In genomic region chr4:185339941-185340340, GRCh38 we compare ENCODE assay signal across 27 cellular contexts. TPM values are rescaled to one million over a fixed set of nuclear protein-coding genes. Genes with fewer than 3 reads are reported as not detected.
DNase-seq lines count a peak whose midpoint lies in the region; ATAC-seq, FAIRE-seq and TF ChIP-seq lines count a peak whose summit lies in the region.
"Had no signal": no experiment of that assay in that cellular context is flagged by ENCODE, and none has a peak within 500 bp of the region (broad histone marks: within the 10 kb centered on the region; RNA-seq: fewer than 3 reads in every experiment).

No MANE protein-coding gene starts in this region.

- SMC1A ChIA-PET in GM12878 (lab: Charles Lee; ENCODE audit: uncharacterized antibody, unreplicated experiment), result interaction anchor here (0.7 to 6.8 kb wide), 3 partner anchors 7 to 31 kb away, joined by 3 to 131 read pairs (median 27); no protein-coding TSS in a partner anchor

- no peak overlapping the region for H2AFZ ChIP-seq in GM12878 (ENCODE audit: control insufficient read depth, low read depth, low read length)

- TF ChIP-seq EP300 in GM12878 (IDR thresholded peaks at IDR 0.05; ENCODE audit: borderline replicate concordance in 1 of 2, control insufficient read depth in 1 of 2, low read depth in 2 of 2, low read length in 2 of 2), result no peak

- RAD21 ChIA-PET in GM12878 (lab: Charles Lee; ENCODE audit: unreplicated experiment), result no interaction called here

- no peak for FAIRE-seq in GM12878 (lab: Jason Lieb, UNC)
- FAIRE-seq: G401.6 had no signal

- no peaks in the 10 kb centered on the region for H3K27me3 ChIP-seq in CD4-positive, alpha-beta memory T cell (ENCODE audit: insufficient read depth, low read length)
- H3K27me3 ChIP-seq in GM12878 (replicated peaks in 1 of 2; ENCODE audit: control insufficient read depth in 2 of 2, insufficient read depth in 2 of 2, low read length in 1 of 2), result no peaks in the 10 kb centered on the region
- H3K27me3 ChIP-seq: body of pancreas, SJCRH30, upper lobe of left lung had no signal

- H3K36me3 Mint-ChIP-seq in CD4-positive, alpha-beta memory T cell, result peaks cover 20 to 43% of the 10 kb centered on the region in 2 donors
- H3K36me3 Mint-ChIP-seq in IgD-negative memory B cell, result peaks cover 19% of the 10 kb centered on the region

- H3K36me3 ChIP-seq in CD4-positive, alpha-beta memory T cell (ENCODE audit: insufficient read depth, low read length), result no peaks in the 10 kb centered on the region
- H3K36me3 ChIP-seq in GM12878 (ENCODE audit: control insufficient read depth in 2 of 2, insufficient read depth in 2 of 2, low read length in 1 of 2), result peaks cover 2 to 33% of the 10 kb centered on the region in 2 experiments

- POLR2A ChIA-PET in CD4-positive, alpha-beta memory T cell (lab: Charles Lee; ENCODE audit: partially characterized antibody), result no interaction called here
- POLR2A ChIA-PET in GM12878 (lab: Charles Lee), result interaction anchor here (1.4 to 8.8 kb wide), 2 partner anchors 11 to 31 kb away, joined by 4 to 91 read pairs; no protein-coding TSS in a partner anchor

- H3K4me2 ChIP-seq in GM12878 (ENCODE audit: control insufficient read depth, insufficient read depth), result peak overlapping the region; percentile 75; the same call in 1 of the 2 replicates

- peaks cover 36 to 47% (median 43%) of the 10 kb centered on the region in 4 donors for H3K4me1 Mint-ChIP-seq in CD4-positive, alpha-beta memory T cell
- peaks cover 60 to 69% (median 64%) of the 10 kb centered on the region in 3 donors for H3K4me1 Mint-ChIP-seq in IgD-negative memory B cell

- H3K9ac ChIP-seq in GM12878 (ENCODE audit: control insufficient read depth, insufficient read depth, low read length), result peak overlapping the region; percentile 65

- peak; percentile 30 for ATAC-seq in GM18868 (IDR thresholded peaks at IDR 0.05; ENCODE audit: unreplicated experiment)
- no peak for ATAC-seq in GM12878
- no peak for ATAC-seq in HG03095 (IDR thresholded peaks at IDR 0.05; ENCODE audit: unreplicated experiment)
- no peak for ATAC-seq in GM21360 (IDR thresholded peaks at IDR 0.05; ENCODE audit: unreplicated experiment)
- ATAC-seq: body of pancreas; esophagus mucosa; left lobe of liver; naive thymus-derived CD8-positive, alpha-beta T cell; Panc1 had no signal

- no peak for TF ChIP-seq POLR2A in GM12878 (IDR thresholded peaks at IDR 0.05; ENCODE audit: low read depth, low read length)

- TF ChIP-seq RAD21 in GM12878 (IDR thresholded peaks at IDR 0.05; ENCODE audit: insufficient read depth, low read depth, low read length), result no peak

- H3K9me3 Mint-ChIP-seq in CD4-positive, alpha-beta memory T cell, result peaks cover 0 to 4% (median 0%) of the 10 kb centered on the region in 8 donors
- peaks cover 0 to 11% (median 0%) of the 10 kb centered on the region in 3 donors for H3K9me3 Mint-ChIP-seq in IgD-negative memory B cell
- H3K9me3 Mint-ChIP-seq: activated CD4-positive, alpha-beta T cell treated with anti-CD3 and anti-CD28 coated beads, Interleukin-2, amount 10 ng/mL, durations not matched to agents 7 days and 5 days had no signal

- TF ChIP-seq CTCF in GM12878 (IDR thresholded peaks at IDR 0.05 in 2 of 3, conservative IDR thresholded peaks at IDR 0.05 in 1 of 3; ENCODE audit: control insufficient read depth in 2 of 3, extremely low read depth in 1 of 3, insufficient read depth in 1 of 3, low read depth in 3 of 3, low read length in 3 of 3), result no peak

- CTCF ChIA-PET in CD4-positive, alpha-beta memory T cell (lab: Charles Lee; ENCODE audit: partially characterized antibody), result no interaction called here
- CTCF ChIA-PET in GM12878 (lab: Yijun Ruan, JAX), result interaction anchor here (3.9 kb wide), 1 partner anchor 33 kb away, joined by 20 read pairs; no protein-coding TSS in a partner anchor

- peaks cover 29% of the 10 kb centered on the region for H3K4me1 ChIP-seq in CD4-positive, alpha-beta memory T cell (ENCODE audit: insufficient read depth, low read length)
- peaks cover 58% of the 10 kb centered on the region for H3K4me1 ChIP-seq in GM12878 (ENCODE audit: control insufficient read depth, insufficient read depth, low read length)
- H3K4me1 ChIP-seq: body of pancreas, HAP-1, SJCRH30 had no signal

- no peak overlapping the region for H3K4me3 Mint-ChIP-seq in CD4-positive, alpha-beta memory T cell
- peak overlapping the region in 1 of 4 donors; percentile 10 for H3K4me3 Mint-ChIP-seq in IgD-negative memory B cell
- H3K4me3 Mint-ChIP-seq: activated CD4-positive, alpha-beta T cell treated with anti-CD3 and anti-CD28 coated beads, Interleukin-2, amount 10 ng/mL, durations not matched to agents 7 days and 5 days; activated naive CD8-positive, alpha-beta T cell treated with anti-CD3 and anti-CD28 coated beads, Interleukin-2, amount 10 ng/mL, durations not matched to agents 7 days and 5 days; naive thymus-derived CD8-positive, alpha-beta T cell had no signal

- H3K27ac ChIP-seq in CD4-positive, alpha-beta memory T cell (ENCODE audit: low read depth, low read length), result no peak overlapping the region
- H3K27ac ChIP-seq in GM12878 (ENCODE audit: control insufficient read depth, insufficient read depth), result peak overlapping the region; percentile 97
- H3K27ac ChIP-seq: body of pancreas, C4-2B, SJCRH30, upper lobe of left lung had no signal

- in situ Hi-C loops in GM12878 (cut with MboI), result no loop called here

- H3K27ac Mint-ChIP-seq in CD4-positive, alpha-beta memory T cell, result peak overlapping the region in 2 of 7 donors; percentile 38 to 79
- peak overlapping the region; percentile 5 to 16 (median 6) for H3K27ac Mint-ChIP-seq in IgD-negative memory B cell
- H3K27ac Mint-ChIP-seq: activated CD4-positive, alpha-beta T cell treated with anti-CD3 and anti-CD28 coated beads, Interleukin-2, amount 10 ng/mL, durations not matched to agents 7 days and 5 days; activated naive CD8-positive, alpha-beta T cell treated with anti-CD3 and anti-CD28 coated beads, Interleukin-2, amount 10 ng/mL, durations not matched to agents 7 days and 5 days; activated T-helper 2 cell treated with anti-CD3 and anti-CD28 coated beads, Interferon-gamma antibody, Interleukin-2, Interleukin-4, amounts not matched to agents 10 μg/mL and 5 μg/mL and 100 μg/mL, durations not matched to agents 14 hours and 24 hours and 36 hours had no signal

- H4K20me1 ChIP-seq in GM12878 (ENCODE audit: control insufficient read depth, insufficient read depth), result no peaks in the 10 kb centered on the region

- peaks cover 23% of the 10 kb centered on the region for H3K79me2 ChIP-seq in GM12878 (ENCODE audit: control insufficient read depth, insufficient read depth, low read length)

- no TSS peak for BruUV-seq in GM12878 (replicated peaks; lab: Mats Ljungman, UMichigan)

- intact Hi-C loops in CD4-positive, alpha-beta memory T cell (cut with micrococcal nuclease), result no loop called here
- intact Hi-C loops in GM12878 (cut with micrococcal nuclease; ENCODE audit: unreplicated experiment), result no loop called here

- H3K4me3 ChIP-seq in CD4-positive, alpha-beta memory T cell (ENCODE audit: low read length in 2 of 2), result no peak overlapping the region
- no peak overlapping the region for H3K4me3 ChIP-seq in GM12878
- H3K4me3 ChIP-seq: body of pancreas, HAP-1, SJCRH30, upper lobe of left lung had no signal

- peak in 3 of 5 donors; percentile 2 to 19 (median 11) for DNase-seq in CD4-positive, alpha-beta memory T cell
- DNase-seq in GM12878 (ENCODE audit: low read depth, low spot score), result no peak
- no peak for DNase-seq in anterior cingulate cortex (lab: John Stamatoyannopoulos, UW)
- DNase-seq in MV-4-11 (lab: John Stamatoyannopoulos, UW), result no peak
- DNase-seq: ACHN; activated CD4-positive, alpha-beta T cell treated with anti-CD3 and anti-CD28 coated beads, Interleukin-2, amount 10 ng/mL, durations not matched to agents 7 days and 5 days; activated naive CD8-positive, alpha-beta T cell treated with anti-CD3 and anti-CD28 coated beads, Interleukin-2, amount 10 ng/mL, durations not matched to agents 7 days and 5 days; body of pancreas; effector memory CD4-positive, alpha-beta T cell; foreskin melanocyte; naive thymus-derived CD8-positive, alpha-beta T cell; NCI-H1105 treated with DMSO at 0.1 percent for 48 hours; NCI-H446 treated with DMSO at 0.1 percent for 48 hours; SJCRH30; T-helper 1 cell; upper lobe of left lung had no signal

- no peaks in the 10 kb centered on the region for H3K9me3 ChIP-seq in CD4-positive, alpha-beta memory T cell (ENCODE audit: control insufficient read depth in 1 of 2, low read length in 2 of 2)
- H3K9me3 ChIP-seq in GM12878 (replicated peaks; ENCODE audit: control insufficient read depth, insufficient read depth, low read length), result peaks cover 3% of the 10 kb centered on the region
- H3K9me3 ChIP-seq: body of pancreas, HAP-1, SJCRH30, upper lobe of left lung had no signal

- H3K27me3 Mint-ChIP-seq in CD4-positive, alpha-beta memory T cell, result no peaks in the 10 kb centered on the region
- no peaks in the 10 kb centered on the region for H3K27me3 Mint-ChIP-seq in IgD-negative memory B cell
- H3K27me3 Mint-ChIP-seq: activated CD4-positive, alpha-beta T cell treated with anti-CD3 and anti-CD28 coated beads, Interleukin-2, amount 10 ng/mL, durations not matched to agents 7 days and 5 days; activated naive CD8-positive, alpha-beta T cell treated with anti-CD3 and anti-CD28 coated beads, Interleukin-2, amount 10 ng/mL, durations not matched to agents 7 days and 5 days; naive thymus-derived CD8-positive, alpha-beta T cell had no signal

- 2% methylated on average over 3 of the region's 3 CpGs for WGBS in GM12878 (ENCODE audit: insufficient coverage, insufficient replicate concordance, low lambda C conversion rate, missing lambda C conversion rate)

RNA-seq across cellular contexts. Expression of gene LRP2BP, which starts 55.8 kb away (rescaled TPM):
- total RNA-seq in CD4-positive, alpha-beta memory T cell, result 1 to 10 TPM; 1.9 TPM
- under 1 TPM in 1 of 2 donors, not detected in 1; 0.20 TPM for polyA plus RNA-seq in CD4-positive, alpha-beta memory T cell
- polyA plus RNA-seq in IgD-negative memory B cell (0.89 TPM), GM12878 (2011; rRNA removed) (1.2 and 2.3 TPM in 2 replicates), GM12878 (2014; fragmentation: Illumina TruSeq; extraction: Trizol) (0.16 and 0.29 TPM in 2 replicates), GM12878 (2014; fragmentation: Nextera tagmentation; extraction: Ambion mirVana) (1 to 10 TPM; 1.5 to 2.3 TPM), GM12878 (2014; rRNA removed) (0.27 and 0.39 TPM in 2 replicates), GM12878 (2016; fragmentation: Nextera tagmentation; extraction: Ambion mirVana) (1 to 10 TPM; 4.5 to 5.2 TPM)
- total RNA-seq in GM12878 (2013; cell fraction: nucleolus; rRNA removed), result 17.9 and 22.6 TPM in 2 replicates
- total RNA-seq in GM12878 (2014; rRNA removed) (0.82 and 0.85 TPM in 2 replicates), GM12878 (2014; rRNA removed; fragmentation: Illumina TruSeq; extraction: Trizol) (0.55 and 0.81 TPM in 2 replicates), GM12878 (2021) (0.48 and 0.62 TPM in 2 replicates)
- polyA plus RNA-seq in GM12878 (2011; ENCODE audit: low read depth), result 5.1 TPM
- polyA plus RNA-seq in GM12878 (2011; cell fraction: cytosol; rRNA removed), result 0.13 and 0.24 TPM in 2 replicates
- 3.6 and 4.5 TPM in 2 replicates for polyA plus RNA-seq in GM12878 (2011; cell fraction: nucleus; rRNA removed)
- polyA plus RNA-seq in GM12878 (2012), result 4.5 and 6.1 TPM in 2 replicates
- polyA minus RNA-seq in GM12878 (2011; rRNA and poly(A)+ RNA removed), result 1.1 and 2.4 TPM in 2 replicates
- polyA minus RNA-seq in GM12878 (2011; cell fraction: cytosol; rRNA and poly(A)+ RNA removed), result 0.67 and 0.94 TPM in 2 replicates
- 3.3 and 3.4 TPM in 2 replicates for polyA minus RNA-seq in GM12878 (2011; cell fraction: nucleus; rRNA and poly(A)+ RNA removed)

RNA-seq across cellular contexts. Expression of gene ANKRD37, which starts 56.7 kb away (rescaled TPM):
- total RNA-seq in CD4-positive, alpha-beta memory T cell, result 1 to 10 TPM; 5.9 to 6.6 TPM
- 10 to 100 TPM in 1 of 2 donors, 1 to 10 TPM in 1; 9.5 to 10.2 TPM for polyA plus RNA-seq in CD4-positive, alpha-beta memory T cell
- 16.5 TPM for polyA plus RNA-seq in IgD-negative memory B cell
- 92.7 and 109 TPM in 2 replicates for total RNA-seq in GM12878 (2013; cell fraction: nucleolus; rRNA removed)
- total RNA-seq in GM12878 (2014; rRNA removed), result 21.0 and 26.8 TPM in 2 replicates
- 11.4 and 13.4 TPM in 2 replicates for total RNA-seq in GM12878 (2014; rRNA removed; fragmentation: Illumina TruSeq; extraction: Trizol)
- total RNA-seq in GM12878 (2021), result 18.6 and 19.9 TPM in 2 replicates
- 201 TPM for polyA plus RNA-seq in GM12878 (2011; ENCODE audit: low read depth)
- polyA plus RNA-seq in GM12878 (2011; rRNA removed), result 67.9 and 80.1 TPM in 2 replicates
- polyA plus RNA-seq in GM12878 (2011; cell fraction: cytosol; rRNA removed), result 46.2 and 65.1 TPM in 2 replicates
- polyA plus RNA-seq in GM12878 (2011; cell fraction: nucleus; rRNA removed), result 48.1 and 72.6 TPM in 2 replicates
- 80.2 and 194 TPM in 2 replicates for polyA plus RNA-seq in GM12878 (2012)
- 9.9 and 10.6 TPM in 2 replicates for polyA plus RNA-seq in GM12878 (2014; fragmentation: Illumina TruSeq; extraction: Trizol)
- 10 to 100 TPM; 24.1 to 24.2 TPM for polyA plus RNA-seq in GM12878 (2014; fragmentation: Nextera tagmentation; extraction: Ambion mirVana)
- polyA plus RNA-seq in GM12878 (2014; rRNA removed), result 23.5 and 32.2 TPM in 2 replicates
- 10 to 100 TPM; 52.1 to 57.3 TPM for polyA plus RNA-seq in GM12878 (2016; fragmentation: Nextera tagmentation; extraction: Ambion mirVana)
- polyA minus RNA-seq in GM12878 (2011; rRNA and poly(A)+ RNA removed), result 28.2 and 31.1 TPM in 2 replicates
- 20.3 and 21.3 TPM in 2 replicates for polyA minus RNA-seq in GM12878 (2011; cell fraction: cytosol; rRNA and poly(A)+ RNA removed)
- polyA minus RNA-seq in GM12878 (2011; cell fraction: nucleus; rRNA and poly(A)+ RNA removed), result 57.9 and 60.2 TPM in 2 replicates

Comparison
In these comparisons a context has a peak if more than half of its experiments do, and no peak if none do; other contexts are left out.
1. DNase-seq: peak in CD4-positive, alpha-beta memory T cell (3 of 5); none in GM12878 (single experiment), anterior cingulate cortex (0 of 58) and MV-4-11 (single experiment).